In the genomic region with DNA sequence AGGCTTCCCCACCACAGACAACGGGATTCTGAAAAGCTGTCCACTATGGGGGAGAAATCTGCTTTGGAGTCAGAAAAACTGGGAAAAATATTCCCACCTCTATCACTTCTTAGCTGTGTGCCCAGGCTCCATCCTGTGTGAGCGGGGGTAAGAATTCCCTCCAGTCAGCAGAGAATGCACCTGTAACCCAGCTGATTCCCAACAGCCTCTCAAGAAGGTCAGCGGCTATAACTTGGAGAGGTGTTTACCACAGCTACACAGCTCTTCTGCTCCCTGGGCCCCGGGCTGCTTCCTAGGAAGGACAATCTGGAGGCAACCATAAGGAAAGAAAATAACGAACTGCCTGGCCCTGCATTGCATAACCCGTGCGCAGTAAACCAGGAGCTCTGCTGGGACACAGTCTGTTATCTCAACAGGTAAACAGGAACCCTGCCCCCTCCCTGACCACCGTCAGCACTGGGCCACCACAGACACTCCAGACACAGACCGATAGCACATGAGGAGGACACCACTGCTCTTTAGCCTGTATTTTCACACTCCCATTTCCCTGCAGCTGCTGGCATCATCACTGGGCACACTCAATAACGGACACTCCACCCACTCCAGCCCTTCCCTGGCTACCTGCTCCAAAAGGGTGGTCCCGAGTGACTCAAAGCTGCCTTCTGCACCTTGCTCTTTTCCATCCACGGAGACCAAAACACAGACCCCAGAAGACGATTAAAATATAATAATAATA, we compare ENCODE assay signal across 8 cellular contexts. TPM values are rescaled to one million over a fixed set of nuclear protein-coding genes. Genes with fewer than 3 reads are reported as not detected.
DNase-seq lines count a peak whose midpoint lies in the region; ATAC-seq, FAIRE-seq and TF ChIP-seq lines count a peak whose summit lies in the region.

No MANE protein-coding gene starts in this region.

- H3K4me3 ChIP-seq in astrocyte (ENCODE audit: insufficient read depth, low read depth, low read length) (peak overlapping the region; percentile 77), HepG2 (replicated peaks in 1 of 3; ENCODE audit: insufficient read depth in 1 of 3, low read depth in 2 of 3, low read length in 3 of 3) (peak overlapping the region; percentile 65 to 83 (median 81)), tibial artery (peak overlapping the region; percentile 69 to 94)

- FAIRE-seq in astrocyte (lab: Jason Lieb, UNC) (no peak), HepG2 (lab: Jason Lieb, UNC) (peak; percentile 93)

- H3K27ac Mint-ChIP-seq in astrocyte (ENCODE audit: unreplicated experiment): peak overlapping the region; percentile 73

- peak overlapping the region; percentile 88 for H3K4me3 Mint-ChIP-seq in astrocyte (ENCODE audit: unreplicated experiment)

- H3K9me3 ChIP-seq in astrocyte (ENCODE audit: insufficient read depth, low read depth, low read length): no peaks in the 10 kb centered on the region
- no peaks in the 10 kb centered on the region for H3K9me3 ChIP-seq in HepG2 (ENCODE audit: low read length)
- no peaks in the 10 kb centered on the region for H3K9me3 ChIP-seq in tibial artery

- peaks cover 32% of the 10 kb centered on the region for H3K4me1 Mint-ChIP-seq in astrocyte (ENCODE audit: low read depth, unreplicated experiment)

- TF ChIP-seq EP300 in HepG2 (IDR thresholded peaks at IDR 0.05; ENCODE audit: low read depth in 2 of 2, low read length in 2 of 2) (peak in 1 of 2 experiments; percentile 78; a peak in 2 of 4 replicates), HepG2 (CRISPR knock-in tag; IDR thresholded peaks at IDR 0.05; ENCODE audit: borderline replicate concordance) (peak; percentile 75)

- H3K36me3 ChIP-seq in astrocyte (ENCODE audit: insufficient read depth, low read length) (peaks cover 10% of the 10 kb centered on the region), HepG2 (replicated peaks in 1 of 2; ENCODE audit: control insufficient read depth in 1 of 2, insufficient read depth in 2 of 2, low read length in 2 of 2) (peaks cover 2 to 13% of the 10 kb centered on the region in 2 experiments; a peak in 2 of 5 replicates), tibial artery (peaks cover 6 to 18% (median 10%) of the 10 kb centered on the region in 3 donors)

- no peaks in the 10 kb centered on the region for H3K27me3 ChIP-seq in astrocyte (ENCODE audit: insufficient read depth, low read length)
- H3K27me3 ChIP-seq in HepG2 (ENCODE audit: control insufficient read depth in 1 of 2, insufficient read depth in 2 of 2, low read length in 2 of 2): no peaks in the 10 kb centered on the region; a peak in 1 of 5 replicates
- H3K27me3 ChIP-seq in tibial artery: no peaks in the 10 kb centered on the region

- TF ChIP-seq POLR2A in HepG2 (IDR thresholded peaks at IDR 0.05; ENCODE audit: insufficient read depth in 1 of 2, low read depth in 2 of 2, low read length in 2 of 2): peak; percentile 70 to 76

- ATAC-seq in HepG2 (peak; percentile 56), GM21423 (IDR thresholded peaks at IDR 0.05; ENCODE audit: unreplicated experiment) (no peak)

- H3K27ac ChIP-seq in astrocyte (ENCODE audit: low read depth, low read length) (peak overlapping the region; percentile 64), HepG2 (ENCODE audit: extremely low read length, insufficient read depth, low read length) (peak overlapping the region; percentile 81), tibial artery (peak overlapping the region; percentile 95 to 98)

- in situ Hi-C loops in HepG2 (cut with HindIII; ENCODE audit: extremely low pct_ligation_motif_present, low pct_unique_long_range_greater_than_20kb): no loop called here

- no peak overlapping the region for H2AFZ ChIP-seq in astrocyte (ENCODE audit: low read depth, low read length)
- H2AFZ ChIP-seq in HepG2 (ENCODE audit: low read length): no peak overlapping the region

- POLR2A ChIA-PET in HepG2 (lab: Yijun Ruan, JAX): interaction anchor here (0.8 to 4.8 kb wide), 12 partner anchors 9 to 439 kb away, joined by 3 to 25 read pairs (median 4); a partner anchor contains a TSS

- no TSS peak for BruUV-seq in HepG2 (replicated peaks; lab: Mats Ljungman, UMichigan)

- CTCF ChIA-PET in HepG2 (lab: Yijun Ruan, JAX; ENCODE audit: low intra/inter-chr PET ratio, low total read pairs): no interaction called here

- peak overlapping the region; percentile 81 for H3K9ac ChIP-seq in astrocyte (ENCODE audit: low read length)
- H3K9ac ChIP-seq in HepG2 (ENCODE audit: insufficient read depth, low read depth, low read length): peak overlapping the region; percentile 86

- peak; percentile 18 for DNase-seq in stimulated activated CD4-positive, alpha-beta T cell treated with anti-CD3 and anti-CD28 coated beads, Interleukin-4, amount 100 ng/mL, for 24 hours
- no peak for DNase-seq in stimulated activated CD4-positive, alpha-beta T cell treated with anti-CD3 and anti-CD28 coated beads, Interleukin-2, amount 100 ng/mL, for 48 hours
- DNase-seq in astrocyte (ENCODE audit: low read depth): no peak
- peak; percentile 86 for DNase-seq in HepG2 (ENCODE audit: low spot score)
- DNase-seq in tibial artery: no peak
- DNase-seq in HCEC 1CT: no peak
- DNase-seq in AML-193 (lab: John Stamatoyannopoulos, UW): no peak

- H4K20me1 ChIP-seq in astrocyte (ENCODE audit: insufficient read depth, low read length) (peaks cover 52% of the 10 kb centered on the region), HepG2 (ENCODE audit: insufficient read depth, low read length) (peaks cover 18% of the 10 kb centered on the region)

- H3K4me1 ChIP-seq in astrocyte (ENCODE audit: insufficient read depth, low read length) (peaks cover 12% of the 10 kb centered on the region), HepG2 (ENCODE audit: insufficient read depth, low read length) (peaks cover 60% of the 10 kb centered on the region), tibial artery (peaks cover 0 to 33% (median 24%) of the 10 kb centered on the region in 4 donors)

- TF ChIP-seq CTCF in astrocyte (IDR thresholded peaks at IDR 0.05; ENCODE audit: insufficient read depth, low read depth, low read length) (no peak), HepG2 (CRISPR knock-in tag; IDR thresholded peaks at IDR 0.05) (peak; percentile 21; the same call in 1 of the 2 replicates), tibial artery (IDR thresholded peaks at IDR 0.05) (no peak)

- WGBS in HepG2 (ENCODE audit: low lambda C conversion rate): 2% methylated on average over 13 of the region's 13 CpGs

- H3K9me3 Mint-ChIP-seq in astrocyte (ENCODE audit: unreplicated experiment): no peaks in the 10 kb centered on the region

- H3K36me3 Mint-ChIP-seq in astrocyte (ENCODE audit: low read depth, unreplicated experiment): peaks cover 3% of the 10 kb centered on the region

- H3K79me2 ChIP-seq in astrocyte (ENCODE audit: insufficient read depth, low read length): peaks cover 53% of the 10 kb centered on the region
- H3K79me2 ChIP-seq in HepG2 (ENCODE audit: insufficient read depth, low read length): peaks cover 51% of the 10 kb centered on the region

- H3K27me3 Mint-ChIP-seq in astrocyte (ENCODE audit: low read depth, unreplicated experiment): no peaks in the 10 kb centered on the region

- no peak for TF ChIP-seq RAD21 in HepG2 (CRISPR knock-in tag; IDR thresholded peaks at IDR 0.05)

- intact Hi-C loops in HepG2 (cut with micrococcal nuclease; ENCODE audit: unreplicated experiment) (loop anchor here (5.0 kb wide), 3 partner anchors 63 to 128 kb away; a partner anchor contains a TSS), tibial artery (cut with DNase I; ENCODE audit: low total_unique reads) (loop anchor here (10.0 kb wide), 1 partner anchor 65 kb away; a partner anchor contains a TSS)

- H3K4me2 ChIP-seq in astrocyte (ENCODE audit: low read length) (peak overlapping the region; percentile 91), HepG2 (ENCODE audit: low read depth, low read length) (peak overlapping the region; percentile 87)

RNA-seq across cellular contexts. Expression of a gene that starts 2.1 kb away (rescaled TPM):
- total RNA-seq in astrocyte (34.5 and 35.0 TPM in 2 replicates), HepG2 (2016; rRNA removed; fragmentation: Illumina TruSeq; extraction: Trizol) (10.2 and 11.8 TPM in 2 replicates)
- 4.9 and 6.6 TPM in 2 replicates for total RNA-seq in HepG2 (2016; cell fraction: cytosol; rRNA removed; fragmentation: Illumina TruSeq; extraction: Trizol; ENCODE audit: low read depth)
- total RNA-seq in HepG2 (2016; cell fraction: insoluble cytoplasmic fraction; rRNA removed; fragmentation: Illumina TruSeq; extraction: Trizol): 8.0 and 12.6 TPM in 2 replicates
- total RNA-seq in HepG2 (2016; cell fraction: membrane; rRNA removed; fragmentation: Illumina TruSeq; extraction: Trizol): 14.1 and 16.2 TPM in 2 replicates
- 5.6 and 13.6 TPM in 2 replicates for total RNA-seq in HepG2 (2016; cell fraction: nucleus; rRNA removed; fragmentation: Illumina TruSeq; extraction: Trizol)
- 18.4 and 23.4 TPM in 2 replicates for polyA plus RNA-seq in HepG2 (2011; rRNA removed)
- 14.9 and 21.3 TPM in 2 replicates for polyA plus RNA-seq in HepG2 (2011; cell fraction: cytosol; rRNA removed)
- polyA plus RNA-seq in HepG2 (2011; cell fraction: nucleus; rRNA removed): 38.7 and 47.9 TPM in 2 replicates
- polyA plus RNA-seq in HepG2 (2012): 14.5 and 21.3 TPM in 2 replicates
- polyA plus RNA-seq in HepG2 (2016; cell fraction: cytosol; fragmentation: Illumina TruSeq; extraction: Trizol; ENCODE audit: low read depth): 7.2 and 8.1 TPM in 2 replicates
- 5.7 and 8.1 TPM in 2 replicates for polyA plus RNA-seq in HepG2 (2016; cell fraction: insoluble cytoplasmic fraction; fragmentation: Illumina TruSeq; extraction: Trizol; ENCODE audit: low read depth)
- polyA plus RNA-seq in HepG2 (2016; cell fraction: membrane; fragmentation: Illumina TruSeq; extraction: Trizol; ENCODE audit: low read depth): 11.0 and 12.3 TPM in 2 replicates
- 6.8 and 12.5 TPM in 2 replicates for polyA plus RNA-seq in HepG2 (2016; cell fraction: nucleus; fragmentation: Illumina TruSeq; extraction: Trizol; ENCODE audit: insufficient read depth, low read depth)
- 7.2 and 49.7 TPM in 2 replicates for polyA minus RNA-seq in HepG2 (2011; rRNA and poly(A)+ RNA removed; ENCODE audit: low replicate concordance)
- polyA minus RNA-seq in HepG2 (2011; cell fraction: cytosol; rRNA and poly(A)+ RNA removed): 13.9 and 15.6 TPM in 2 replicates
- polyA minus RNA-seq in HepG2 (2011; cell fraction: nucleus; rRNA and poly(A)+ RNA removed): 12.1 and 13.3 TPM in 2 replicates

RNA-seq across cellular contexts. Expression of a gene that starts 41.3 kb away (rescaled TPM):
- total RNA-seq in astrocyte (26.6 and 29.7 TPM in 2 replicates), HepG2 (2016; rRNA removed; fragmentation: Illumina TruSeq; extraction: Trizol) (39.1 and 59.0 TPM in 2 replicates)
- total RNA-seq in HepG2 (2016; cell fraction: cytosol; rRNA removed; fragmentation: Illumina TruSeq; extraction: Trizol; ENCODE audit: low read depth): 4.4 and 6.2 TPM in 2 replicates
- total RNA-seq in HepG2 (2016; cell fraction: insoluble cytoplasmic fraction; rRNA removed; fragmentation: Illumina TruSeq; extraction: Trizol): 35.5 and 58.0 TPM in 2 replicates
- 12.0 and 13.2 TPM in 2 replicates for total RNA-seq in HepG2 (2016; cell fraction: membrane; rRNA removed; fragmentation: Illumina TruSeq; extraction: Trizol)
- 9.8 and 14.2 TPM in 2 replicates for total RNA-seq in HepG2 (2016; cell fraction: nucleus; rRNA removed; fragmentation: Illumina TruSeq; extraction: Trizol)
- polyA plus RNA-seq in HepG2 (2011; rRNA removed): 16.9 and 21.0 TPM in 2 replicates
- polyA plus RNA-seq in HepG2 (2011; cell fraction: cytosol; rRNA removed): 12.1 and 14.3 TPM in 2 replicates
- polyA plus RNA-seq in HepG2 (2011; cell fraction: nucleus; rRNA removed): 5.3 and 7.2 TPM in 2 replicates
- polyA plus RNA-seq in HepG2 (2012): 11.8 and 15.3 TPM in 2 replicates
- 4.4 and 5.1 TPM in 2 replicates for polyA plus RNA-seq in HepG2 (2016; cell fraction: cytosol; fragmentation: Illumina TruSeq; extraction: Trizol; ENCODE audit: low read depth)
- 44.4 and 52.7 TPM in 2 replicates for polyA plus RNA-seq in HepG2 (2016; cell fraction: insoluble cytoplasmic fraction; fragmentation: Illumina TruSeq; extraction: Trizol; ENCODE audit: low read depth)
- polyA plus RNA-seq in HepG2 (2016; cell fraction: membrane; fragmentation: Illumina TruSeq; extraction: Trizol; ENCODE audit: low read depth): 7.9 and 8.5 TPM in 2 replicates
- polyA plus RNA-seq in HepG2 (2016; cell fraction: nucleus; fragmentation: Illumina TruSeq; extraction: Trizol; ENCODE audit: insufficient read depth, low read depth): 11.5 and 19.0 TPM in 2 replicates
- polyA minus RNA-seq in HepG2 (2011; rRNA and poly(A)+ RNA removed; ENCODE audit: low replicate concordance): 10.4 and 33.7 TPM in 2 replicates
- polyA minus RNA-seq in HepG2 (2011; cell fraction: cytosol; rRNA and poly(A)+ RNA removed): 10.6 and 13.7 TPM in 2 replicates
- 4.4 and 8.0 TPM in 2 replicates for polyA minus RNA-seq in HepG2 (2011; cell fraction: nucleus; rRNA and poly(A)+ RNA removed)

RNA-seq across cellular contexts. Expression of a gene that starts 59.0 kb away (rescaled TPM):
- not detected in 2 replicates for total RNA-seq in astrocyte
- total RNA-seq in HepG2 (2016; rRNA removed; fragmentation: Illumina TruSeq; extraction: Trizol): not detected in 2 replicates
- not detected in 2 replicates for total RNA-seq in HepG2 (2016; cell fraction: cytosol; rRNA removed; fragmentation: Illumina TruSeq; extraction: Trizol; ENCODE audit: low read depth)
- not detected in 2 replicates for total RNA-seq in HepG2 (2016; cell fraction: insoluble cytoplasmic fraction; rRNA removed; fragmentation: Illumina TruSeq; extraction: Trizol)
- total RNA-seq in HepG2 (2016; cell fraction: membrane; rRNA removed; fragmentation: Illumina TruSeq; extraction: Trizol): not detected in 2 replicates
- not detected in 2 replicates for total RNA-seq in HepG2 (2016; cell fraction: nucleus; rRNA removed; fragmentation: Illumina TruSeq; extraction: Trizol)
- not detected in 2 replicates for polyA plus RNA-seq in HepG2 (2011; rRNA removed)
- not detected in 2 replicates for polyA plus RNA-seq in HepG2 (2011; cell fraction: cytosol; rRNA removed)
- not detected in 2 replicates for polyA plus RNA-seq in HepG2 (2011; cell fraction: nucleus; rRNA removed)
- polyA plus RNA-seq in HepG2 (2012): not detected in 2 replicates
- polyA plus RNA-seq in HepG2 (2016; cell fraction: cytosol; fragmentation: Illumina TruSeq; extraction: Trizol; ENCODE audit: low read depth): not detected in 2 replicates
- polyA plus RNA-seq in HepG2 (2016; cell fraction: insoluble cytoplasmic fraction; fragmentation: Illumina TruSeq; extraction: Trizol; ENCODE audit: low read depth): not detected in 2 replicates
- not detected in 2 replicates for polyA plus RNA-seq in HepG2 (2016; cell fraction: membrane; fragmentation: Illumina TruSeq; extraction: Trizol; ENCODE audit: low read depth)
- polyA plus RNA-seq in HepG2 (2016; cell fraction: nucleus; fragmentation: Illumina TruSeq; extraction: Trizol; ENCODE audit: insufficient read depth, low read depth): not detected in 2 replicates
- polyA minus RNA-seq in HepG2 (2011; rRNA and poly(A)+ RNA removed; ENCODE audit: low replicate concordance): not detected in 2 replicates
- polyA minus RNA-seq in HepG2 (2011; cell fraction: cytosol; rRNA and poly(A)+ RNA removed): not detected in 2 replicates
- polyA minus RNA-seq in HepG2 (2011; cell fraction: nucleus; rRNA and poly(A)+ RNA removed): not detected in 2 replicates

Comparison
In these comparisons a context has a peak if more than half of its experiments do, and no peak if none do; other contexts are left out.
1. DNase-seq: peak in stimulated activated CD4-positive, alpha-beta T cell treated with anti-CD3 and anti-CD28 coated beads, Interleukin-4, amount 100 ng/mL, for 24 hours (single experiment) and HepG2 (single experiment); none in stimulated activated CD4-positive, alpha-beta T cell treated with anti-CD3 and anti-CD28 coated beads, Interleukin-2, amount 100 ng/mL, for 48 hours (0 of 2), astrocyte (single experiment), tibial artery (0 of 2), HCEC 1CT (single experiment) and AML-193 (0 of 2).
2. Peak in every context shown above with its lines, with median percentiles within 50 percentile points of each other: H3K27ac ChIP-seq and H3K4me3 ChIP-seq.